21 cellular contexts compared by ENCODE assay signal in the genomic region with DNA sequence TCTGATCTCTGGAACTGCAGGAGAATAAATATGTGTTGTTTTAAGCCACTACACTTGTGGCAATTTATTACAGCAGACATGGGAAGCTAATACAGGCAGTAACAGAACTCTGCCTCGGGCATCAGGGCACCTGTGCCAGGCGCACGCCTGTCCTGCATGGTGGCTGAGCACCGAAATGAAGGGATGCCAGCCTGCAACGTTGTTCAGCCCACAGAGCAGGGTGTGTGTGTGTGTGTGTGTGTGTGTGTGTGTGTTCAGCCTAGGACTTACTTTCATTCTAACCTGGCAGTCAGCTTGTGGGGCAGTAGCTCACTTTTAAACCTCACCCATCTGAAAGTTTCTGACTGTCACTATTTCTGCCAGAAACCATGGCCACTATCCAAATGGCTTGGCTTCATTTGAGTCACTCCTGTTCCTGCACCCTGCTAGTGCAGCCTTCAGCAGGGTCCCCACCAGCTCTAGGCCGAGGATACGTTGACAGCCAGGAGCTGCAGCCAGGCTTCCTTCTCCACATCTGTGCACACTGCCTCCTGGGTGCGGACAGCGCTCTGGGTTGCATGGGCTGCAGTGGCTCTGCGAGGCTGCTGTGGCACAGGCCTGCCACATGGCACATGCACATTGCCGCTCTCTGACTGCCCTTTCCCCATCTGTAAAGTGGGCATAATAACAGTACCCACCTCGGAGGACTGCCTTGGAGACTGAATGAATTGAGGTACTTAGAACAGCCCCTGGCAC. TPM values are rescaled to one million over a fixed set of nuclear protein-coding genes. Genes with fewer than 3 reads are reported as not detected.
DNase-seq lines count a peak whose midpoint lies in the region; ATAC-seq, FAIRE-seq and TF ChIP-seq lines count a peak whose summit lies in the region.
"Had no signal": no experiment of that assay in that cellular context is flagged by ENCODE, and none has a peak within 500 bp of the region (broad histone marks: within the 10 kb centered on the region; RNA-seq: fewer than 3 reads in every experiment).

No MANE protein-coding gene starts in this region.

- TF ChIP-seq CTCF in right atrium auricular region (IDR thresholded peaks at IDR 0.05) = no peak
- TF ChIP-seq CTCF in lower lobe of right lung (IDR thresholded peaks at IDR 0.05) = no peak

- H3K4me1 ChIP-seq in right atrium auricular region = peaks cover 0 to 7% of the 10 kb centered on the region in 2 donors
- H3K4me1 ChIP-seq in lower lobe of right lung = no peaks in the 10 kb centered on the region
- H3K4me1 ChIP-seq: A549 had no signal

- H3K36me3 ChIP-seq in right atrium auricular region (no peaks in the 10 kb centered on the region), lower lobe of right lung (no peaks in the 10 kb centered on the region)
- H3K36me3 ChIP-seq: BLaER1 treated with 17β-estradiol and CSF1 and Interleukin-3, amounts not matched to agents 10 nM and 100 nM had no signal

- ATAC-seq in Right ventricle myocardium superior (ENCODE audit: poor library complexity) (peak; percentile 49), esophagus mucosa (peak; percentile 17), lower lobe of right lung (no peak), GM19397 (IDR thresholded peaks at IDR 0.05; ENCODE audit: unreplicated experiment) (no peak), left colon (no peak)
- no peak for ATAC-seq in activated CD4-positive, CD25-positive, alpha-beta regulatory T cell treated with anti-CD3 and anti-CD28 coated beads, Interleukin-2, amount 50 U/mL, for 24 hours
- ATAC-seq: GM12878 had no signal

- H3K27me3 ChIP-seq in right atrium auricular region (no peaks in the 10 kb centered on the region), lower lobe of right lung (ENCODE audit: low read depth) (peaks cover 4% of the 10 kb centered on the region)
- H3K27me3 ChIP-seq: BLaER1 treated with 17β-estradiol and CSF1 and Interleukin-3, amounts not matched to agents 10 nM and 100 nM had no signal

- H3K9me3 ChIP-seq in right atrium auricular region (no peaks in the 10 kb centered on the region), lower lobe of right lung (no peaks in the 10 kb centered on the region)
- H3K9me3 ChIP-seq: A549; BLaER1 treated with 17β-estradiol and CSF1 and Interleukin-3, amounts not matched to agents 10 nM and 100 nM had no signal

- peak; percentile 17 for DNase-seq in Right ventricle myocardium superior
- no peak for DNase-seq in right atrium auricular region (ENCODE audit: low spot score)
- DNase-seq in lower lobe of right lung = peak; percentile 34
- DNase-seq in urothelium cell line (ENCODE audit: low spot score) = no peak
- no peak for DNase-seq in left colon
- DNase-seq: DND-41, GDM1, Kasumi-1, MM.1S, NCI-H1092 treated with DMSO at 0.1 percent for 48 hours, NCI-H2227 treated with DMSO at 0.1 percent for 48 hours, NCI-H524, SIG-M5 had no signal

- H3K4me3 ChIP-seq in right atrium auricular region (no peak overlapping the region), lower lobe of right lung (no peak overlapping the region)
- H3K4me3 ChIP-seq: A549; BLaER1 treated with 17β-estradiol and CSF1 and Interleukin-3, amounts not matched to agents 10 nM and 100 nM; GM12878 had no signal

- intact Hi-C loops in Right ventricle myocardium superior (cut with DNase I) = no loop called here
- intact Hi-C loops in lower lobe of right lung (cut with DNase I) = no loop called here
- intact Hi-C loops in left colon (cut with DNase I, micrococcal nuclease) = no loop called here

- H3K27ac ChIP-seq in right atrium auricular region = no peak overlapping the region
- H3K27ac ChIP-seq in lower lobe of right lung = no peak overlapping the region
- H3K27ac ChIP-seq: A549; BLaER1 treated with 17β-estradiol and CSF1 and Interleukin-3, amounts not matched to agents 10 nM and 100 nM had no signal

- FAIRE-seq in urothelium cell line (lab: Jason Lieb, UNC) = peak; percentile 86
- FAIRE-seq: A549, GM12878, H54, RCC 7860 had no signal

RNA-seq across cellular contexts. Expression of a gene that starts 4.5 kb away (rescaled TPM):
- total RNA-seq in Right ventricle myocardium superior (not detected), right atrium auricular region (not detected), esophagus mucosa (not detected), lower lobe of right lung (not detected), left colon (not detected)
- total RNA-seq: GM12878 had no signal

RNA-seq across cellular contexts. Expression of a gene that starts 10.9 kb away (rescaled TPM):
- 0.11 TPM for total RNA-seq in Right ventricle myocardium superior
- total RNA-seq in right atrium auricular region = under 1 TPM in 1 of 2 donors, not detected in 1; 0.90 TPM
- total RNA-seq in esophagus mucosa = not detected
- total RNA-seq in lower lobe of right lung = 1.5 TPM
- 1 to 10 TPM; 1.8 to 4.3 TPM for total RNA-seq in left colon
- total RNA-seq: GM12878 had no signal

RNA-seq across cellular contexts. Expression of a gene that starts 37.4 kb away (rescaled TPM):
- 16.1 TPM for total RNA-seq in Right ventricle myocardium superior
- 10 to 100 TPM; 18.9 to 25.5 TPM for total RNA-seq in right atrium auricular region
- 19.1 TPM for total RNA-seq in esophagus mucosa
- total RNA-seq in lower lobe of right lung = 40.4 TPM
- total RNA-seq in left colon = 10 to 100 TPM; 25.7 to 30.2 TPM

RNA-seq across cellular contexts. Expression of a gene that starts 45.6 kb away (rescaled TPM):
- total RNA-seq in Right ventricle myocardium superior (not detected), right atrium auricular region (not detected), esophagus mucosa (not detected), lower lobe of right lung (not detected), left colon (not detected)
- total RNA-seq: GM12878 had no signal

Comparison
In these comparisons a context has a peak if more than half of its experiments do, and no peak if none do; other contexts are left out.
1. DNase-seq: peak in Right ventricle myocardium superior (single experiment) and lower lobe of right lung (single experiment); none in right atrium auricular region (single experiment), urothelium cell line (single experiment) and left colon (0 of 2).
2. ATAC-seq: peak in Right ventricle myocardium superior (single experiment) and esophagus mucosa (single experiment); none in lower lobe of right lung (0 of 2), GM19397 (single experiment), left colon (single experiment) and activated CD4-positive, CD25-positive, alpha-beta regulatory T cell treated with anti-CD3 and anti-CD28 coated beads, Interleukin-2, amount 50 U/mL, for 24 hours (0 of 2).